ENCODE assay signal across 19 cellular contexts in the genomic region with DNA sequence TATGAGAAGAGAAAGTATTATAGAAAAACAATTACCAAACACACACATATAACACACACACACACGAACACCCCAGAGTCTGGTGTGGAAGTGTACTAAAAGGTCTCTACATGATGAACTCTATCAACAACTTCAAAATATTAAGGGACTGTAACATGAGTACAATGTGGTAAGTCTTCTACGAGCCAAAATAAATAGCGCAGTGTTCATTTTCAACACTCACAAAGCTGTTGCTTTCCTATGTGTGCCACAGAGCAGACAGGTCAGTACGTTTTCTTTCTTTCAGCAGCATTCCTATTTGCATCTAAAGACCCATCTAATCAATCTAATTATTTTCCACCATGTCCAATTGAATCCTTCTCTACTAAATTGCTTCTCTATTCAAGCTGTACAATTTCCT. TPM values are rescaled to one million over a fixed set of nuclear protein-coding genes. Genes with fewer than 3 reads are reported as not detected.
A peak's percentile ranks its signal among the peaks of the same experiment; 100 is the strongest.
DNase-seq lines count a peak whose midpoint lies in the region; ATAC-seq, FAIRE-seq and TF ChIP-seq lines count a peak whose summit lies in the region.
"Had no signal": no experiment of that assay in that cellular context is flagged by ENCODE, and none has a peak within 500 bp of the region (broad histone marks: within the 10 kb centered on the region; RNA-seq: fewer than 3 reads in every experiment).

No MANE protein-coding gene starts in this region.

- H3K9ac ChIP-seq in astrocyte (ENCODE audit: low read length): no peak overlapping the region
- H3K9ac ChIP-seq: GM23248 had no signal

- H3K4me3 ChIP-seq in astrocyte (ENCODE audit: insufficient read depth, low read depth, low read length): no peak overlapping the region
- H3K4me3 ChIP-seq: A549, GM23248 had no signal

- H3K27ac ChIP-seq in astrocyte (ENCODE audit: low read depth, low read length): no peak overlapping the region
- H3K27ac ChIP-seq: A549, C4-2B, GM23248, HL-60 had no signal

- no peak overlapping the region for H3K4me2 ChIP-seq in astrocyte (ENCODE audit: low read length)
- H3K4me2 ChIP-seq: A549 had no signal

- no peak overlapping the region for H2AFZ ChIP-seq in astrocyte (ENCODE audit: low read depth, low read length)
- H2AFZ ChIP-seq: GM23248 had no signal

- H3K9me3 Mint-ChIP-seq in astrocyte (ENCODE audit: unreplicated experiment): no peaks in the 10 kb centered on the region
- H3K9me3 Mint-ChIP-seq: CD4-positive, alpha-beta memory T cell had no signal

- no peaks in the 10 kb centered on the region for H3K27me3 ChIP-seq in astrocyte (ENCODE audit: insufficient read depth, low read length)
- H3K27me3 ChIP-seq: BE2C had no signal

- H3K36me3 Mint-ChIP-seq in astrocyte (ENCODE audit: low read depth, unreplicated experiment): no peaks in the 10 kb centered on the region
- H3K36me3 Mint-ChIP-seq: CD4-positive, alpha-beta memory T cell had no signal

- no peaks in the 10 kb centered on the region for H3K9me3 ChIP-seq in astrocyte (ENCODE audit: insufficient read depth, low read depth, low read length)
- H3K9me3 ChIP-seq: A549, BE2C had no signal

- TF ChIP-seq CTCF in astrocyte (IDR thresholded peaks at IDR 0.05; ENCODE audit: insufficient read depth, low read depth, low read length) (no peak), GM20000 (IDR thresholded peaks at IDR 0.05; ENCODE audit: extremely low read depth, missing control alignments) (no peak)

- no peak for FAIRE-seq in astrocyte (lab: Jason Lieb, UNC)
- FAIRE-seq: A549, D721Med, GM12892, H54 had no signal

- no peak overlapping the region for H3K4me3 Mint-ChIP-seq in astrocyte (ENCODE audit: unreplicated experiment)
- H3K4me3 Mint-ChIP-seq: CD4-positive, alpha-beta memory T cell had no signal

- H3K36me3 ChIP-seq in astrocyte (ENCODE audit: insufficient read depth, low read length): no peaks in the 10 kb centered on the region
- H3K36me3 ChIP-seq: BE2C had no signal

- H3K4me1 ChIP-seq in astrocyte (ENCODE audit: insufficient read depth, low read length): no peaks in the 10 kb centered on the region
- H3K4me1 ChIP-seq: A549, BE2C had no signal

- no peak for ATAC-seq in GM21825 (IDR thresholded peaks at IDR 0.05; ENCODE audit: unreplicated experiment)
- ATAC-seq: A549, HCT116 had no signal

- no peaks in the 10 kb centered on the region for H4K20me1 ChIP-seq in astrocyte (ENCODE audit: insufficient read depth, low read length)

- H3K27ac Mint-ChIP-seq in astrocyte (ENCODE audit: unreplicated experiment): no peak overlapping the region
- H3K27ac Mint-ChIP-seq: CD4-positive, alpha-beta memory T cell had no signal

- no peaks in the 10 kb centered on the region for H3K4me1 Mint-ChIP-seq in astrocyte (ENCODE audit: low read depth, unreplicated experiment)

- peak; percentile 86 for DNase-seq in NCI-H2029 (lab: John Stamatoyannopoulos, UW)
- peak; percentile 54 for DNase-seq in NCI-H2196 treated with DMSO at 0.1 percent for 48 hours (lab: John Stamatoyannopoulos, UW; ENCODE audit: unreplicated experiment)
- DNase-seq in astrocyte (ENCODE audit: low read depth): peak; percentile 24
- DNase-seq in D341Med (ENCODE audit: low spot score): no peak
- no peak for DNase-seq in GM20000 (ENCODE audit: low spot score)
- DNase-seq: BE2C; CD4-positive, alpha-beta memory T cell; DMS153; DND-41; GDM1; GM23248 had no signal

- H3K79me2 ChIP-seq in astrocyte (ENCODE audit: insufficient read depth, low read length): no peaks in the 10 kb centered on the region

- H3K27me3 Mint-ChIP-seq in astrocyte (ENCODE audit: low read depth, unreplicated experiment): no peaks in the 10 kb centered on the region

RNA-seq across cellular contexts. Expression of a gene that starts 12.1 kb away (rescaled TPM):
- 11.1 and 12.5 TPM in 2 replicates for total RNA-seq in astrocyte
- total RNA-seq: CD4-positive, alpha-beta memory T cell had no signal

Comparison
In these comparisons a context has a peak if more than half of its experiments do, and no peak if none do; other contexts are left out.
1. DNase-seq: peak in NCI-H2029 (single experiment), NCI-H2196 treated with DMSO at 0.1 percent for 48 hours (single experiment) and astrocyte (single experiment); none in D341Med (single experiment) and GM20000 (single experiment).